In the genomic region with DNA sequence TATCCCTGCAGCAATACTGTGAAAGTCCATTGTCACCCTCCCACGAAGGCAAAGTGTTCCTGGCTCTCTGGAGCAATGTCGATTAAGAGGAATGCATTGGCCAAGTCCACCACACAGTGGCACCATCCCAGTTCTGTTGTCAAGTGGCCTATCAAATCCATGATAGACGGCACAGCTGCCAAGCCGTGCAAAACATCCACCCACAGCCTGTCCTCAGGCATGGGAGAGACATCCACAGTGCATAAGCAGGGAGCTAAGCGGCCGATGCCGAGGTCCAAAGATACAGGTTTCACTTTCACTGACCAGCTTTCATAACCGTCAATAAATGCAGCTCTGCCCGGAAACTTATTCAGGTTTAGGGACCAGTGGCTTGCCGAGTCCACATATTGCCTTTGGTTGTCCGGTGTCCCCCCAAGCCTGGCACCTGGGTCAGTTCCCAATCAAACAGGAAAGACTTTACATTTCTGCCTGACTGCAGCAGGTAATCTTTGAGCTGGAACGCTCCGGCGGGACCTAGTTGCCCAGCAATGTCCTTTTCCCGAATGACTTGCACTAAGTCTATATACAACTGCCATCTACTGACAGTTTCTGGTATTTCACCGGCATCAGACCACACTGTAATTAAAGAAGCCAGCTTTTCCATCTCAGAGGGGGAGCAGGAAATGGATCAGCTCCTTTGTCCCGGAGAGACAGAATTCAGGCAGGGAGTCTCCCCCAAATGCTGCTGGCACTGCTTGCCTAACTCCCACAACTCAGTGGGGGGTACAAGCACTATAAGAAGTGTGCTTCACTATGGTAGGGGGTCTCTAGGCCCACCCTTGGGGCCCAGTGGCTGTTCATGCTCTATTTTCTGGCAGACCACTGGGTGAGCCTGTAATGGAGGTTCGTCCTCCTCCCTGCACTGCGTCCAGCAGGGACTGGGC, we compare ENCODE assay signal across 1 cellular context.
TF ChIP-seq lines count a peak whose summit lies in the region.

No MANE protein-coding gene starts in this region.

TF ChIP-seq in K562, 482 proteins besides CTCF, POLR2A, EP300 and RAD21 (continued from another document and continues in another):
- TF ChIP-seq, protein P1, sequence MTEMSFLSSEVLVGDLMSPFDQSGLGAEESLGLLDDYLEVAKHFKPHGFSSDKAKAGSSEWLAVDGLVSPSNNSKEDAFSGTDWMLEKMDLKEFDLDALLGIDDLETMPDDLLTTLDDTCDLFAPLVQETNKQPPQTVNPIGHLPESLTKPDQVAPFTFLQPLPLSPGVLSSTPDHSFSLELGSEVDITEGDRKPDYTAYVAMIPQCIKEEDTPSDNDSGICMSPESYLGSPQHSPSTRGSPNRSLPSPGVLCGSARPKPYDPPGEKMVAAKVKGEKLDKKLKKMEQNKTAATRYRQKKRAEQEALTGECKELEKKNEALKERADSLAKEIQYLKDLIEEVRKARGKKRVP (CRISPR knock-in tag; IDR thresholded peaks at IDR 0.05) = peak; percentile 50; the same call in 1 of the 2 replicates
- TF ChIP-seq TBP (optimal IDR thresholded peaks at IDR 0.05; ENCODE audit: low read depth, low read length) (peak; percentile 66), SMARCB1 (IDR thresholded peaks at IDR 0.05; ENCODE audit: insufficient read length, low read depth) (no peak), DPF2 (IDR thresholded peaks at IDR 0.05) (peak; percentile 38), FOXM1 (IDR thresholded peaks at IDR 0.05; ENCODE audit: low read depth) (0 out of 2 replicates have a peak, but pooled peaks have one; percentile 18), FOXM1 (CRISPR knock-in tag; IDR thresholded peaks at IDR 0.05; ENCODE audit: low read depth) (no peak; the same call in 1 of the 2 replicates), ZFX (CRISPR knock-in tag; IDR thresholded peaks at IDR 0.05) (peak; percentile 54), NRF1 (conservative IDR thresholded peaks at IDR 0.05 in 1 of 2, IDR thresholded peaks at IDR 0.05 in 1 of 2) (peak; percentile 10 to 23; a peak in 1 of 4 replicates), FOXK2 (conservative IDR thresholded peaks at IDR 0.05 in 1 of 2, IDR thresholded peaks at IDR 0.05 in 1 of 2; ENCODE audit: low read depth in 2 of 2) (peak in 1 of 2 experiments; percentile 41; a peak in 2 of 4 replicates), JUND (IDR thresholded peaks at IDR 0.05; ENCODE audit: borderline replicate concordance, low read depth, low read length) (peak; percentile 28; the same call in 1 of the 2 replicates), JUND (tag; IDR thresholded peaks at IDR 0.05; ENCODE audit: borderline replicate concordance, low read depth, low read length) (peak; percentile 63; the same call in 2 of the 3 replicates), BRD4 (IDR thresholded peaks at IDR 0.05) (peak; percentile 70; the same call in 1 of the 2 replicates), HDAC1 (IDR thresholded peaks at IDR 0.05) (peak in 1 of 2 experiments; percentile 41; a peak in 1 of 4 replicates), BACH1 (tag; IDR thresholded peaks at IDR 0.05) (peak; percentile 62; the same call in 1 of the 2 replicates), ZNF24 (IDR thresholded peaks at IDR 0.05) (peak; percentile 12; the same call in 1 of the 2 replicates), CHD2 (IDR thresholded peaks at IDR 0.05; ENCODE audit: low read depth, low read length) (no peak), ZNF165 (CRISPR knock-in tag; IDR thresholded peaks at IDR 0.05; ENCODE audit: borderline replicate concordance) (no peak), NR2C2 (CRISPR knock-in tag; IDR thresholded peaks at IDR 0.05) (0 out of 2 replicates have a peak, but pooled peaks have one; percentile 13), NR2C2 (tag; IDR thresholded peaks at IDR 0.05) (no peak; the same call in 1 of the 2 replicates), NBN (IDR thresholded peaks at IDR 0.05; ENCODE audit: low read depth) (peak; percentile 73; the same call in 1 of the 2 replicates), RB1 (IDR thresholded peaks at IDR 0.05; ENCODE audit: low read depth) (peak; percentile 63; the same call in 1 of the 2 replicates), HLTF (IDR thresholded peaks at IDR 0.05) (0 out of 2 replicates have a peak, but pooled peaks have one; percentile 46), CREB1 (IDR thresholded peaks at IDR 0.05) (0 out of 2 replicates have a peak, but pooled peaks have one; percentile 3), CREB1 (CRISPR knock-in tag; IDR thresholded peaks at IDR 0.05) (no peak; the same call in 1 of the 2 replicates), MAFG (tag; conservative IDR thresholded peaks at IDR 0.05) (peak; percentile 79), TARDBP (IDR thresholded peaks at IDR 0.05) (peak; percentile 40; the same call in 1 of the 2 replicates), SMARCE1 (IDR thresholded peaks at IDR 0.05) (peak; percentile 35; the same call in 1 of the 2 replicates), MTA3 (IDR thresholded peaks at IDR 0.05; ENCODE audit: borderline replicate concordance) (0 out of 2 replicates have a peak, but pooled peaks have one; percentile 47), HDAC2 (IDR thresholded peaks at IDR 0.05) (peak; percentile 82), HCFC1 (IDR thresholded peaks at IDR 0.05; ENCODE audit: low read depth, low read length) (peak; percentile 34; the same call in 1 of the 2 replicates), TAF7 (tag; IDR thresholded peaks at IDR 0.05) (0 out of 2 replicates have a peak, but pooled peaks have one; percentile 32), MECOM (CRISPR knock-in tag; IDR thresholded peaks at IDR 0.05) (no peak), BCOR (IDR thresholded peaks at IDR 0.05) (peak; percentile 41; the same call in 1 of the 2 replicates), CBX2 (IDR thresholded peaks at IDR 0.05; ENCODE audit: insufficient read depth, low read length, poor library complexity, severe bottlenecking) (no peak), SIN3A (IDR thresholded peaks at IDR 0.05; ENCODE audit: borderline replicate concordance in 2 of 2, control insufficient read depth in 1 of 2, low read depth in 2 of 2, low read length in 2 of 2) (0 out of 4 replicates have a peak, but pooled peaks have one; percentile 10 to 27), CBFA2T2 (conservative IDR thresholded peaks at IDR 0.05) (no peak), ZFP36 (IDR thresholded peaks at IDR 0.05; ENCODE audit: low read depth, low read length, partially characterized antibody) (no peak), ZNF197 (CRISPR knock-in tag; IDR thresholded peaks at IDR 0.05; ENCODE audit: low read depth) (no peak), SMARCC2 (IDR thresholded peaks at IDR 0.05; ENCODE audit: low read depth) (peak; percentile 42; the same call in 1 of the 2 replicates), ZSCAN29 (IDR thresholded peaks at IDR 0.05) (no peak), STAG1 (CRISPR knock-in tag; IDR thresholded peaks at IDR 0.05; ENCODE audit: borderline replicate concordance) (peak; percentile 65)
- TF ChIP-seq, protein P2, sequence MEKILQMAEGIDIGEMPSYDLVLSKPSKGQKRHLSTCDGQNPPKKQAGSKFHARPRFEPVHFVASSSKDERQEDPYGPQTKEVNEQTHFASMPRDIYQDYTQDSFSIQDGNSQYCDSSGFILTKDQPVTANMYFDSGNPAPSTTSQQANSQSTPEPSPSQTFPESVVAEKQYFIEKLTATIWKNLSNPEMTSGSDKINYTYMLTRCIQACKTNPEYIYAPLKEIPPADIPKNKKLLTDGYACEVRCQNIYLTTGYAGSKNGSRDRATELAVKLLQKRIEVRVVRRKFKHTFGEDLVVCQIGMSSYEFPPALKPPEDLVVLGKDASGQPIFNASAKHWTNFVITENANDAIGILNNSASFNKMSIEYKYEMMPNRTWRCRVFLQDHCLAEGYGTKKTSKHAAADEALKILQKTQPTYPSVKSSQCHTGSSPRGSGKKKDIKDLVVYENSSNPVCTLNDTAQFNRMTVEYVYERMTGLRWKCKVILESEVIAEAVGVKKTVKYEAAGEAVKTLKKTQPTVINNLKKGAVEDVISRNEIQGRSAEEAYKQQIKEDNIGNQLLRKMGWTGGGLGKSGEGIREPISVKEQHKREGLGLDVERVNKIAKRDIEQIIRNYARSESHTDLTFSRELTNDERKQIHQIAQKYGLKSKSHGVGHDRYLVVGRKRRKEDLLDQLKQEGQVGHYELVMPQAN (IDR thresholded peaks at IDR 0.05; ENCODE audit: borderline replicate concordance) = peak; percentile 45; the same call in 1 of the 2 replicates
- TF ChIP-seq, protein P3, sequence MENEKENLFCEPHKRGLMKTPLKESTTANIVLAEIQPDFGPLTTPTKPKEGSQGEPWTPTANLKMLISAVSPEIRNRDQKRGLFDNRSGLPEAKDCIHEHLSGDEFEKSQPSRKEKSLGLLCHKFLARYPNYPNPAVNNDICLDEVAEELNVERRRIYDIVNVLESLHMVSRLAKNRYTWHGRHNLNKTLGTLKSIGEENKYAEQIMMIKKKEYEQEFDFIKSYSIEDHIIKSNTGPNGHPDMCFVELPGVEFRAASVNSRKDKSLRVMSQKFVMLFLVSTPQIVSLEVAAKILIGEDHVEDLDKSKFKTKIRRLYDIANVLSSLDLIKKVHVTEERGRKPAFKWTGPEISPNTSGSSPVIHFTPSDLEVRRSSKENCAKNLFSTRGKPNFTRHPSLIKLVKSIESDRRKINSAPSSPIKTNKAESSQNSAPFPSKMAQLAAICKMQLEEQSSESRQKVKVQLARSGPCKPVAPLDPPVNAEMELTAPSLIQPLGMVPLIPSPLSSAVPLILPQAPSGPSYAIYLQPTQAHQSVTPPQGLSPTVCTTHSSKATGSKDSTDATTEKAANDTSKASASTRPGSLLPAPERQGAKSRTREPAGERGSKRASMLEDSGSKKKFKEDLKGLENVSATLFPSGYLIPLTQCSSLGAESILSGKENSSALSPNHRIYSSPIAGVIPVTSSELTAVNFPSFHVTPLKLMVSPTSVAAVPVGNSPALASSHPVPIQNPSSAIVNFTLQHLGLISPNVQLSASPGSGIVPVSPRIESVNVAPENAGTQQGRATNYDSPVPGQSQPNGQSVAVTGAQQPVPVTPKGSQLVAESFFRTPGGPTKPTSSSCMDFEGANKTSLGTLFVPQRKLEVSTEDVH (IDR thresholded peaks at IDR 0.05; ENCODE audit: low read depth, partially characterized antibody) = peak; percentile 17
- TF ChIP-seq, protein P4, sequence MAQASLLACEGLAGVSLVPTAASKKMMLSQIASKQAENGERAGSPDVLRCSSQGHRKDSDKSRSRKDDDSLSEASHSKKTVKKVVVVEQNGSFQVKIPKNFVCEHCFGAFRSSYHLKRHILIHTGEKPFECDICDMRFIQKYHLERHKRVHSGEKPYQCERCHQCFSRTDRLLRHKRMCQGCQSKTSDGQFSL (CRISPR knock-in tag; IDR thresholded peaks at IDR 0.05) = peak; percentile 70
- TF ChIP-seq, protein P4 (tag; IDR thresholded peaks at IDR 0.05) = no peak
- TF ChIP-seq, protein P5, sequence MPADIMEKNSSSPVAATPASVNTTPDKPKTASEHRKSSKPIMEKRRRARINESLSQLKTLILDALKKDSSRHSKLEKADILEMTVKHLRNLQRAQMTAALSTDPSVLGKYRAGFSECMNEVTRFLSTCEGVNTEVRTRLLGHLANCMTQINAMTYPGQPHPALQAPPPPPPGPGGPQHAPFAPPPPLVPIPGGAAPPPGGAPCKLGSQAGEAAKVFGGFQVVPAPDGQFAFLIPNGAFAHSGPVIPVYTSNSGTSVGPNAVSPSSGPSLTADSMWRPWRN (IDR thresholded peaks at IDR 0.05; ENCODE audit: low read depth) = 0 out of 2 replicates have a peak, but pooled peaks have one; percentile 32
- TF ChIP-seq, protein P6, sequence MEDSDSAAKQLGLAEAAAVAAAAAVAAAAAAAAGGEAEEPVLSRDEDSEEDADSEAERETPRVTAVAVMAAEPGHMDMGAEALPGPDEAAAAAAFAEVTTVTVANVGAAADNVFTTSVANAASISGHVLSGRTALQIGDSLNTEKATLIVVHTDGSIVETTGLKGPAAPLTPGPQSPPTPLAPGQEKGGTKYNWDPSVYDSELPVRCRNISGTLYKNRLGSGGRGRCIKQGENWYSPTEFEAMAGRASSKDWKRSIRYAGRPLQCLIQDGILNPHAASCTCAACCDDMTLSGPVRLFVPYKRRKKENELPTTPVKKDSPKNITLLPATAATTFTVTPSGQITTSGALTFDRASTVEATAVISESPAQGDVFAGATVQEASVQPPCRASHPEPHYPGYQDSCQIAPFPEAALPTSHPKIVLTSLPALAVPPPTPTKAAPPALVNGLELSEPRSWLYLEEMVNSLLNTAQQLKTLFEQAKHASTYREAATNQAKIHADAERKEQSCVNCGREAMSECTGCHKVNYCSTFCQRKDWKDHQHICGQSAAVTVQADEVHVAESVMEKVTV (CRISPR knock-in tag; IDR thresholded peaks at IDR 0.05) = peak; percentile 67
- TF ChIP-seq, protein P7, sequence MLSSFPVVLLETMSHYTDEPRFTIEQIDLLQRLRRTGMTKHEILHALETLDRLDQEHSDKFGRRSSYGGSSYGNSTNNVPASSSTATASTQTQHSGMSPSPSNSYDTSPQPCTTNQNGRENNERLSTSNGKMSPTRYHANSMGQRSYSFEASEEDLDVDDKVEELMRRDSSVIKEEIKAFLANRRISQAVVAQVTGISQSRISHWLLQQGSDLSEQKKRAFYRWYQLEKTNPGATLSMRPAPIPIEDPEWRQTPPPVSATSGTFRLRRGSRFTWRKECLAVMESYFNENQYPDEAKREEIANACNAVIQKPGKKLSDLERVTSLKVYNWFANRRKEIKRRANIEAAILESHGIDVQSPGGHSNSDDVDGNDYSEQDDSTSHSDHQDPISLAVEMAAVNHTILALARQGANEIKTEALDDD (IDR thresholded peaks at IDR 0.05) = peak; percentile 88
- TF ChIP-seq, protein P8, sequence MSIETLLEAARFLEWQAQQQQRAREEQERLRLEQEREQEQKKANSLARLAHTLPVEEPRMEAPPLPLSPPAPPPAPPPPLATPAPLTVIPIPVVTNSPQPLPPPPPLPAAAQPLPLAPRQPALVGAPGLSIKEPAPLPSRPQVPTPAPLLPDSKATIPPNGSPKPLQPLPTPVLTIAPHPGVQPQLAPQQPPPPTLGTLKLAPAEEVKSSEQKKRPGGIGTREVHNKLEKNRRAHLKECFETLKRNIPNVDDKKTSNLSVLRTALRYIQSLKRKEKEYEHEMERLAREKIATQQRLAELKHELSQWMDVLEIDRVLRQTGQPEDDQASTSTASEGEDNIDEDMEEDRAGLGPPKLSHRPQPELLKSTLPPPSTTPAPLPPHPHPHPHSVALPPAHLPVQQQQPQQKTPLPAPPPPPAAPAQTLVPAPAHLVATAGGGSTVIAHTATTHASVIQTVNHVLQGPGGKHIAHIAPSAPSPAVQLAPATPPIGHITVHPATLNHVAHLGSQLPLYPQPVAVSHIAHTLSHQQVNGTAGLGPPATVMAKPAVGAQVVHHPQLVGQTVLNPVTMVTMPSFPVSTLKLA (conservative IDR thresholded peaks at IDR 0.05) = peak in 1 of 2 experiments; percentile 52; a peak in 1 of 4 replicates
- TF ChIP-seq, protein P9, sequence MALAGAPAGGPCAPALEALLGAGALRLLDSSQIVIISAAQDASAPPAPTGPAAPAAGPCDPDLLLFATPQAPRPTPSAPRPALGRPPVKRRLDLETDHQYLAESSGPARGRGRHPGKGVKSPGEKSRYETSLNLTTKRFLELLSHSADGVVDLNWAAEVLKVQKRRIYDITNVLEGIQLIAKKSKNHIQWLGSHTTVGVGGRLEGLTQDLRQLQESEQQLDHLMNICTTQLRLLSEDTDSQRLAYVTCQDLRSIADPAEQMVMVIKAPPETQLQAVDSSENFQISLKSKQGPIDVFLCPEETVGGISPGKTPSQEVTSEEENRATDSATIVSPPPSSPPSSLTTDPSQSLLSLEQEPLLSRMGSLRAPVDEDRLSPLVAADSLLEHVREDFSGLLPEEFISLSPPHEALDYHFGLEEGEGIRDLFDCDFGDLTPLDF (CRISPR knock-in tag; IDR thresholded peaks at IDR 0.05) = no peak
